Comparison of ENCODE assay signal across 26 cellular contexts in the genomic region with DNA sequence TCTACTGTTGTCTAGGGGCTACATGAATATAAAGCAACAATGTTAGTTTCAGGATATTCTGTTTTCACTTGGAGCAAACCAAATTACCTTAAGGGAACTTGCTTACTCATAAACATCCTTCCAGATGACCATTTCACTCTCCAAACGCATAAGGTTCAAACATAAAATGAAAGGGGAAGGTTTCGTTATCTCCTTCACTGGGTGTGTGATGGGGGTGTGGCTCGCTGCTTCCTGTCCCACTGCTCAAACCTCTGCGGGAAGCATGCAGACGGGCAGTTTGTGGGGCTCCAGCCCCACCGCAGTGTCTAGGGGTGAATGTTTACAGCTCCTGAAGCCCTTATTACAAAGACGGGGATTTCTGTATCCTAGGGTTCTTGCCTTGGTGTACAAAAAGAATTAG.
"Had no signal": no experiment of that assay in that cellular context is flagged by ENCODE, and none has a peak within 500 bp of the region (broad histone marks: within the 10 kb centered on the region; RNA-seq: fewer than 3 reads in every experiment).

No MANE protein-coding gene starts in this region.

- H3K9me3 Mint-ChIP-seq: activated CD8-positive, alpha-beta T cell treated with anti-CD3 and anti-CD28 coated beads for 36 hours; activated T-helper 1 cell treated with anti-CD3 and anti-CD28 coated beads, Interleukin-12 subunit alpha, Interleukin-12 subunit beta, Interleukin-2, Interleukin-4 antibody, amounts not matched to agents 30 ng/mL and 10 ng/mL and 1 ng/mL, durations not matched to agents 14 hours and 24 hours and 36 hours had no signal

- DNase-seq: activated CD4-positive, alpha-beta T cell treated with anti-CD3 and anti-CD28 coated beads for 4 hours; activated CD8-positive, alpha-beta memory T cell treated with anti-CD3 and anti-CD28 coated beads, Interleukin-2, amount 50 U/mL, for 4 hours; activated CD8-positive, alpha-beta T cell treated with anti-CD3 and anti-CD28 coated beads for 36 hours; activated effector memory CD4-positive, alpha-beta T cell treated with Interleukin-2 at 50 U/mL for 16 hours; activated naive CD4-positive, alpha-beta T cell; activated T-cell treated with anti-CD3 and anti-CD28 coated beads, Interleukin-2, amount 50 U/mL, for 1 hour; amygdala; MG63; NCI-H1105; NCI-H1436; NCI-H1694 treated with DMSO at 0.1 percent for 48 hours; NCI-H2029 treated with DMSO at 0.1 percent for 48 hours; NCI-H345; NCI-H510A; NCI-H526 treated with DMSO at 0.1 percent for 48 hours; NCI-H82; SHP77; SW 1271 had no signal

- H3K36me3 Mint-ChIP-seq: activated naive CD8-positive, alpha-beta T cell; brain had no signal

- H3K27ac Mint-ChIP-seq: activated CD8-positive, alpha-beta T cell treated with anti-CD3 and anti-CD28 coated beads for 36 hours; activated naive CD8-positive, alpha-beta T cell; activated T-helper 1 cell treated with anti-CD3 and anti-CD28 coated beads, Interleukin-12 subunit alpha, Interleukin-12 subunit beta, Interleukin-2, Interleukin-4 antibody, amounts not matched to agents 30 ng/mL and 10 ng/mL and 1 ng/mL, durations not matched to agents 14 hours and 24 hours and 36 hours; brain had no signal

- FAIRE-seq: astrocyte, colon had no signal

- H3K27me3 Mint-ChIP-seq: activated CD8-positive, alpha-beta T cell treated with anti-CD3 and anti-CD28 coated beads for 36 hours; activated naive CD8-positive, alpha-beta T cell; brain had no signal

- ATAC-seq: activated CD4-positive, CD25-positive, alpha-beta regulatory T cell treated with anti-CD3 and anti-CD28 coated beads, Interleukin-2, amount 50 U/mL, for 24 hours; activated CD8-positive, alpha-beta T cell treated with anti-CD3 and anti-CD28 coated beads for 36 hours; Panc1; SK-N-SH treated with all-trans-retinoic acid at 6 μM for 48 hours had no signal

- H3K4me3 Mint-ChIP-seq: activated CD8-positive, alpha-beta T cell treated with anti-CD3 and anti-CD28 coated beads for 36 hours; activated naive CD8-positive, alpha-beta T cell; activated T-helper 1 cell treated with anti-CD3 and anti-CD28 coated beads, Interleukin-12 subunit alpha, Interleukin-12 subunit beta, Interleukin-2, Interleukin-4 antibody, amounts not matched to agents 30 ng/mL and 10 ng/mL and 1 ng/mL, durations not matched to agents 14 hours and 24 hours and 36 hours had no signal
